In genomic region chr11:105720096-105720495, GRCh38 we compare ENCODE assay signal across 15 cellular contexts.
DNase-seq lines count a peak whose midpoint lies in the region; ATAC-seq and TF ChIP-seq lines count a peak whose summit lies in the region.
"Had no signal": no experiment of that assay in that cellular context is flagged by ENCODE, and none has a peak within 500 bp of the region (broad histone marks: within the 10 kb centered on the region; RNA-seq: fewer than 3 reads in every experiment).

No MANE protein-coding gene starts in this region.

- intact Hi-C loops in MCF 10A (cut with micrococcal nuclease) (no loop called here), breast epithelium (cut with DNase I; ENCODE audit: low total_unique reads) (no loop called here), Panc1 (cut with micrococcal nuclease; ENCODE audit: unreplicated experiment) (no loop called here)
- intact Hi-C loops in activated CD4-positive, alpha-beta T cell treated with anti-CD3 and anti-CD28 coated beads for 36 hours (cut with DNase I, micrococcal nuclease): no loop called here

- no peak for DNase-seq in MCF 10A (ENCODE audit: unreplicated experiment)
- no peak for DNase-seq in breast epithelium (ENCODE audit: low spot score in 2 of 2)
- no peak for DNase-seq in Panc1 (ENCODE audit: low read depth, low spot score)
- DNase-seq in hepatocyte (ENCODE audit: low spot score): no peak
- DNase-seq in activated CD4-positive, alpha-beta T cell treated with anti-CD3 and anti-CD28 coated beads for 36 hours: no peak
- no peak for DNase-seq in erythroblast (lab: John Stamatoyannopoulos, UW)
- no peak for DNase-seq in osteoblast (ENCODE audit: insufficient read length, low spot score, missing footprints)
- DNase-seq: CD4-positive, alpha-beta T cell; DMS79 treated with DMSO at 0.1 percent for 48 hours; GDM1; MV-4-11; NCI-H2107; OCI-M1 had no signal

- H3K4me1 ChIP-seq in breast epithelium (no peaks in the 10 kb centered on the region), Panc1 (ENCODE audit: control insufficient read depth, insufficient read depth, low read length) (peaks cover 13% of the 10 kb centered on the region), hepatocyte (ENCODE audit: insufficient read depth) (no peaks in the 10 kb centered on the region), osteoblast (ENCODE audit: insufficient read depth, low read length) (no peaks in the 10 kb centered on the region)

- CTCF ChIA-PET in MCF 10A (lab: Yijun Ruan, JAX): no interaction called here
- CTCF ChIA-PET in Panc1 (lab: Charles Lee): no interaction called here
- CTCF ChIA-PET in activated CD4-positive, alpha-beta T cell treated with anti-CD3 and anti-CD28 coated beads for 36 hours (lab: Charles Lee): no interaction called here

- no TSS peak for BruUV-seq in MCF 10A (replicated peaks; lab: Mats Ljungman, UMichigan)
- BruUV-seq in Panc1 (replicated peaks; lab: Mats Ljungman, UMichigan): no TSS peak

- H3K9me3 Mint-ChIP-seq in MCF 10A (ENCODE audit: unreplicated experiment): no peaks in the 10 kb centered on the region
- H3K9me3 Mint-ChIP-seq in activated CD4-positive, alpha-beta T cell treated with anti-CD3 and anti-CD28 coated beads for 36 hours (ENCODE audit: low read depth): no peaks in the 10 kb centered on the region
- H3K9me3 Mint-ChIP-seq: CD4-positive, alpha-beta T cell had no signal

- no peaks in the 10 kb centered on the region for H3K36me3 Mint-ChIP-seq in MCF 10A (ENCODE audit: insufficient read depth, unreplicated experiment)
- H3K36me3 Mint-ChIP-seq in activated CD4-positive, alpha-beta T cell treated with anti-CD3 and anti-CD28 coated beads for 36 hours (ENCODE audit: low read depth): no peaks in the 10 kb centered on the region

- H2AFZ ChIP-seq in hepatocyte: no peak overlapping the region
- H2AFZ ChIP-seq in osteoblast (ENCODE audit: low read length): no peak overlapping the region

- H3K9me2 ChIP-seq in hepatocyte (replicated peaks; ENCODE audit: insufficient read depth): no peaks in the 10 kb centered on the region

- peaks cover 7% of the 10 kb centered on the region for H3K4me1 Mint-ChIP-seq in MCF 10A (ENCODE audit: insufficient read depth, unreplicated experiment)
- H3K4me1 Mint-ChIP-seq in activated CD4-positive, alpha-beta T cell treated with anti-CD3 and anti-CD28 coated beads for 36 hours: no peaks in the 10 kb centered on the region
- H3K4me1 Mint-ChIP-seq: B cell had no signal

- ATAC-seq in Panc1 (no peak), HG03354 (IDR thresholded peaks at IDR 0.05; ENCODE audit: poor library complexity, severe bottlenecking, unreplicated experiment) (no peak)
- no peak for ATAC-seq in activated CD4-positive, alpha-beta T cell treated with anti-CD3 and anti-CD28 coated beads for 36 hours

- POLR2A ChIA-PET in MCF 10A (lab: Yijun Ruan, JAX) (interaction anchor here (0.9 kb wide), 1 partner anchor 7 kb away, joined by 3 read pairs; no protein-coding TSS in a partner anchor), Panc1 (lab: Charles Lee) (no interaction called here)
- POLR2A ChIA-PET in activated CD4-positive, alpha-beta T cell treated with anti-CD3 and anti-CD28 coated beads for 36 hours (lab: Charles Lee): no interaction called here

- no peak overlapping the region for H3K27ac ChIP-seq in breast epithelium
- 0 out of 2 replicates have a peak overlapping the region, but pooled peaks have one; percentile 53 for H3K27ac ChIP-seq in Panc1 (ENCODE audit: low read length)
- peak overlapping the region; percentile 62 for H3K27ac ChIP-seq in hepatocyte
- H3K27ac ChIP-seq in osteoblast (ENCODE audit: low read depth, low read length): no peak overlapping the region

- H3K4me2 ChIP-seq in hepatocyte (no peak overlapping the region), osteoblast (ENCODE audit: insufficient read depth, low read length) (no peak overlapping the region)

- H3K36me3 ChIP-seq in breast epithelium: no peaks in the 10 kb centered on the region
- no peaks in the 10 kb centered on the region for H3K36me3 ChIP-seq in Panc1 (ENCODE audit: control insufficient read depth, insufficient read depth, low read length)
- no peaks in the 10 kb centered on the region for H3K36me3 ChIP-seq in hepatocyte (replicated peaks; ENCODE audit: insufficient read depth, low read depth)
- no peaks in the 10 kb centered on the region for H3K36me3 ChIP-seq in osteoblast (ENCODE audit: insufficient read depth, low read length)

- no peaks in the 10 kb centered on the region for H3K79me2 ChIP-seq in hepatocyte
- no peaks in the 10 kb centered on the region for H3K79me2 ChIP-seq in osteoblast (ENCODE audit: insufficient read depth, low read length)

- no peaks in the 10 kb centered on the region for H3K27me3 Mint-ChIP-seq in MCF 10A (ENCODE audit: insufficient read depth, unreplicated experiment)
- peaks cover 2% of the 10 kb centered on the region for H3K27me3 Mint-ChIP-seq in activated CD4-positive, alpha-beta T cell treated with anti-CD3 and anti-CD28 coated beads for 36 hours
- H3K27me3 Mint-ChIP-seq: B cell; CD4-positive, alpha-beta T cell had no signal

- TF ChIP-seq CTCF in MCF 10A (IDR thresholded peaks at IDR 0.05; ENCODE audit: unreplicated experiment) (no peak), breast epithelium (IDR thresholded peaks at IDR 0.05) (no peak), Panc1 (IDR thresholded peaks at IDR 0.05) (no peak), hepatocyte (IDR thresholded peaks at IDR 0.05; ENCODE audit: poor library complexity) (no peak), osteoblast (IDR thresholded peaks at IDR 0.05; ENCODE audit: extremely low read depth, low read depth, low read length) (no peak)

- H4K20me1 ChIP-seq in hepatocyte (ENCODE audit: insufficient read depth, poor library complexity, severe bottlenecking) (no peaks in the 10 kb centered on the region), osteoblast (ENCODE audit: insufficient read depth, low read length) (no peaks in the 10 kb centered on the region)

- no peak overlapping the region for H3K4me3 Mint-ChIP-seq in MCF 10A (ENCODE audit: unreplicated experiment)
- H3K4me3 Mint-ChIP-seq in activated CD4-positive, alpha-beta T cell treated with anti-CD3 and anti-CD28 coated beads for 36 hours: no peak overlapping the region
- H3K4me3 Mint-ChIP-seq: B cell; CD4-positive, alpha-beta T cell had no signal

- H3K9me3 ChIP-seq in breast epithelium: no peaks in the 10 kb centered on the region
- no peaks in the 10 kb centered on the region; the same call in 1 of the 2 replicates for H3K9me3 ChIP-seq in Panc1 (ENCODE audit: control insufficient read depth, insufficient read depth, low read depth, low read length)
- no peaks in the 10 kb centered on the region for H3K9me3 ChIP-seq in hepatocyte (ENCODE audit: low read depth)
- no peaks in the 10 kb centered on the region for H3K9me3 ChIP-seq in osteoblast (ENCODE audit: low read depth, low read length)

- 90% methylated on average over 2 of the region's 2 CpGs for WGBS in hepatocyte (ENCODE audit: low lambda C conversion rate, missing lambda C conversion rate)

- H3K27me3 ChIP-seq in breast epithelium: no peaks in the 10 kb centered on the region
- H3K27me3 ChIP-seq in Panc1 (ENCODE audit: control insufficient read depth, insufficient read depth, low read length): no peaks in the 10 kb centered on the region
- no peaks in the 10 kb centered on the region for H3K27me3 ChIP-seq in hepatocyte
- no peaks in the 10 kb centered on the region for H3K27me3 ChIP-seq in osteoblast (ENCODE audit: insufficient read depth, low read length)

- H3K4me3 ChIP-seq in breast epithelium (no peak overlapping the region), Panc1 (ENCODE audit: low read depth in 2 of 2, low read length in 2 of 2) (no peak overlapping the region), hepatocyte (no peak overlapping the region), osteoblast (ENCODE audit: insufficient read depth, low read length) (no peak overlapping the region)

- in situ Hi-C loops in Panc1 (cut with HindIII; ENCODE audit: low pct_unique_long_range_greater_than_20kb, low sequenced_read_pairs): no loop called here

- peak overlapping the region; percentile 40 for H3K27ac Mint-ChIP-seq in MCF 10A (ENCODE audit: low read depth, unreplicated experiment)
- H3K27ac Mint-ChIP-seq in activated CD4-positive, alpha-beta T cell treated with anti-CD3 and anti-CD28 coated beads for 36 hours: no peak overlapping the region
- H3K27ac Mint-ChIP-seq: B cell; CD4-positive, alpha-beta T cell had no signal

- TF ChIP-seq POLR2A in breast epithelium (IDR thresholded peaks at IDR 0.05) (no peak), erythroblast (IDR thresholded peaks at IDR 0.05; ENCODE audit: low read length) (no peak)

Comparison
In these comparisons a context has a peak if more than half of its experiments do, and no peak if none do; other contexts are left out.
1. H3K27ac ChIP-seq: peak in Panc1 (single experiment) and hepatocyte (single experiment); none in breast epithelium (0 of 2) and osteoblast (single experiment).